23 cellular contexts compared by ENCODE assay signal in the genomic region with DNA sequence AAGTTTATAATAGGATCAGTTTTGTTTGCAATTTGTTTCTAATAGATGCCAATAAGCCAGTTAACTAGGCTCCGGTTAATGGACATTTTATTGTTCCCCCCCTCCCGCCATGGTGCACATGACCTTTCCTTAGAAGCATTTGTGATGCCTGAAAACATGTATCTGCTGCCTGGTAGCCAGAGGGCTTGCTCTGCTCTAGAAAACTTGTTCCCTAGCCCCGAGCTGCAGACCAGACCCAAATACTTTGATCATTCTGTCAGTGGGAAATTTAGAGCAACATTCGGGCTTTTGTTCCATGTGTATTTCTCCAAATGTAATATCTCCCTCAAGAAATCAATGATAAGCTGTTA.
A peak's percentile ranks its signal among the peaks of the same experiment; 100 is the strongest.
DNase-seq lines count a peak whose midpoint lies in the region; TF ChIP-seq lines count a peak whose summit lies in the region.
"Had no signal": no experiment of that assay in that cellular context is flagged by ENCODE, and none has a peak within 500 bp of the region (broad histone marks: within the 10 kb centered on the region; RNA-seq: fewer than 3 reads in every experiment).

No MANE protein-coding gene starts in this region.

- H3K9me3 Mint-ChIP-seq in HFFc6 (no peaks in the 10 kb centered on the region), progenitor cell of endocrine pancreas (ENCODE audit: low read depth) (no peaks in the 10 kb centered on the region)
- H3K9me3 Mint-ChIP-seq: activated CD4-positive, alpha-beta memory T cell treated with anti-CD3 and anti-CD28 coated beads for 36 hours; activated T-helper 17 cell treated with anti-CD3 and anti-CD28 coated beads, Interleukin-2, amount 50 U/mL, for 72 hours; dendritic cell treated with granulocyte-macrophage colony-stimulating factor and Interleukin-4, amounts not matched to agents 40 ng/mL and 50 ng/mL, for 4 days; T-helper 1 cell treated with Interleukin-12 subunit alpha and Interleukin-12 subunit beta and Interleukin-4 antibody, amounts not matched to agents 30 μg/mL and 1 μg/mL, for 36 hours had no signal

- H3K4me3 Mint-ChIP-seq in HFFc6: peak overlapping the region; percentile 61
- H3K4me3 Mint-ChIP-seq in progenitor cell of endocrine pancreas (ENCODE audit: low read depth): no peak overlapping the region
- H3K4me3 Mint-ChIP-seq: activated CD4-positive, alpha-beta memory T cell treated with anti-CD3 and anti-CD28 coated beads for 36 hours; activated T-helper 17 cell treated with anti-CD3 and anti-CD28 coated beads, Interleukin-2, amount 50 U/mL, for 72 hours; CD4-positive, CD25-positive, alpha-beta regulatory T cell; dendritic cell treated with granulocyte-macrophage colony-stimulating factor and Interleukin-4, amounts not matched to agents 40 ng/mL and 50 ng/mL, for 4 days; naive thymus-derived CD8-positive, alpha-beta T cell; T-helper 1 cell treated with Interleukin-12 subunit alpha and Interleukin-12 subunit beta and Interleukin-4 antibody, amounts not matched to agents 30 μg/mL and 1 μg/mL, for 36 hours had no signal

- H3K9me3 ChIP-seq in testis: no peaks in the 10 kb centered on the region
- H3K9me3 ChIP-seq: left ventricle myocardium inferior, upper lobe of left lung had no signal

- no peak overlapping the region for H3K4me3 ChIP-seq in testis
- H3K4me3 ChIP-seq: cardiac muscle cell, left ventricle myocardium inferior, upper lobe of left lung had no signal

- peaks cover 30% of the 10 kb centered on the region for H3K27me3 Mint-ChIP-seq in HFFc6 (ENCODE audit: insufficient read depth)
- no peaks in the 10 kb centered on the region for H3K27me3 Mint-ChIP-seq in progenitor cell of endocrine pancreas

- H3K27ac ChIP-seq in epithelial cell of prostate (peak overlapping the region; percentile 69), testis (no peak overlapping the region)
- H3K27ac ChIP-seq: cardiac muscle cell, left ventricle myocardium inferior, upper lobe of left lung had no signal

- peaks cover 21% of the 10 kb centered on the region for H3K4me1 Mint-ChIP-seq in HFFc6 (ENCODE audit: low read depth)
- peaks cover 38% of the 10 kb centered on the region for H3K4me1 Mint-ChIP-seq in progenitor cell of endocrine pancreas (ENCODE audit: low read depth)
- H3K4me1 Mint-ChIP-seq: activated T-helper 17 cell treated with anti-CD3 and anti-CD28 coated beads, Interleukin-2, amount 50 U/mL, for 72 hours; CD4-positive, CD25-positive, alpha-beta regulatory T cell; naive thymus-derived CD8-positive, alpha-beta T cell had no signal

- no peak for DNase-seq in HFFc6
- no peak for DNase-seq in epithelial cell of prostate (ENCODE audit: low read depth, low spot score)
- DNase-seq in progenitor cell of endocrine pancreas (ENCODE audit: low spot score, unreplicated experiment): no peak
- no peak for DNase-seq in NCI-H1105 treated with DMSO at 0.1 percent for 48 hours (lab: John Stamatoyannopoulos, UW)
- DNase-seq in testis: no peak
- DNase-seq in inferior parietal cortex (ENCODE audit: extremely low spot score): no peak
- no peak for DNase-seq in middle frontal gyrus (ENCODE audit: extremely low spot score, low spot score)
- DNase-seq: activated CD4-positive, alpha-beta memory T cell treated with anti-CD3 and anti-CD28 coated beads for 36 hours; activated CD4-positive, CD25-positive, alpha-beta regulatory T cell treated with anti-CD3 and anti-CD28 coated beads, Interleukin-2, amount 50 U/mL, for 72 hours; activated naive CD4-positive, alpha-beta T cell treated with anti-CD3 and anti-CD28 coated beads, Interleukin-2, amount 50 U/mL, for 16 hours; CD4-positive, CD25-positive, alpha-beta regulatory T cell; left ventricle myocardium inferior; naive thymus-derived CD8-positive, alpha-beta T cell; NCI-H1092; NCI-H187 treated with DMSO at 0.1 percent for 48 hours; occipital lobe; RPMI8226; stimulated activated CD4-positive, alpha-beta T cell treated with anti-CD3 and anti-CD28 coated beads, Interleukin-2, amount 100 ng/mL, for 24 hours had no signal

- H3K36me3 Mint-ChIP-seq in HFFc6 (ENCODE audit: low read depth) (no peaks in the 10 kb centered on the region), progenitor cell of endocrine pancreas (ENCODE audit: insufficient read depth) (no peaks in the 10 kb centered on the region)
- H3K36me3 Mint-ChIP-seq: activated CD4-positive, alpha-beta memory T cell treated with anti-CD3 and anti-CD28 coated beads for 36 hours; CD4-positive, CD25-positive, alpha-beta regulatory T cell; naive thymus-derived CD8-positive, alpha-beta T cell had no signal

- intact Hi-C loops in testis (cut with DNase I; ENCODE audit: low total_unique reads): no loop called here

- TF ChIP-seq CTCF in HFFc6 (IDR thresholded peaks at IDR 0.05): no peak
- no peak for TF ChIP-seq CTCF in progenitor cell of endocrine pancreas (IDR thresholded peaks at IDR 0.05; ENCODE audit: unreplicated experiment)
- no peak for TF ChIP-seq CTCF in testis (IDR thresholded peaks at IDR 0.05)

- H3K27ac Mint-ChIP-seq in HFFc6 (peak overlapping the region; percentile 50; the same call in 1 of the 2 replicates), progenitor cell of endocrine pancreas (peak overlapping the region; percentile 94)
- H3K27ac Mint-ChIP-seq: activated CD4-positive, alpha-beta memory T cell treated with anti-CD3 and anti-CD28 coated beads for 36 hours; activated T-helper 17 cell treated with anti-CD3 and anti-CD28 coated beads, Interleukin-2, amount 50 U/mL, for 72 hours; CD4-positive, CD25-positive, alpha-beta regulatory T cell; dendritic cell treated with granulocyte-macrophage colony-stimulating factor and Interleukin-4, amounts not matched to agents 40 ng/mL and 50 ng/mL, for 4 days; naive thymus-derived CD8-positive, alpha-beta T cell; T-helper 1 cell treated with Interleukin-12 subunit alpha and Interleukin-12 subunit beta and Interleukin-4 antibody, amounts not matched to agents 30 μg/mL and 1 μg/mL, for 36 hours had no signal

- TF ChIP-seq POLR2A in testis (IDR thresholded peaks at IDR 0.05): no peak

- H3K27me3 ChIP-seq in testis: no peaks in the 10 kb centered on the region
- H3K27me3 ChIP-seq: cardiac muscle cell, upper lobe of left lung had no signal

- WGBS in testis, 2 donors: 71 to 77% methylated on average over 4 of the region's 4 CpGs

- H3K36me3 ChIP-seq in testis (ENCODE audit: low read depth, missing control alignments): no peaks in the 10 kb centered on the region
- H3K36me3 ChIP-seq: cardiac muscle cell, left ventricle myocardium inferior, upper lobe of left lung had no signal

- H3K4me1 ChIP-seq in testis: no peaks in the 10 kb centered on the region
- H3K4me1 ChIP-seq: left ventricle myocardium inferior had no signal
